21 cellular contexts compared by ENCODE assay signal in the genomic region with DNA sequence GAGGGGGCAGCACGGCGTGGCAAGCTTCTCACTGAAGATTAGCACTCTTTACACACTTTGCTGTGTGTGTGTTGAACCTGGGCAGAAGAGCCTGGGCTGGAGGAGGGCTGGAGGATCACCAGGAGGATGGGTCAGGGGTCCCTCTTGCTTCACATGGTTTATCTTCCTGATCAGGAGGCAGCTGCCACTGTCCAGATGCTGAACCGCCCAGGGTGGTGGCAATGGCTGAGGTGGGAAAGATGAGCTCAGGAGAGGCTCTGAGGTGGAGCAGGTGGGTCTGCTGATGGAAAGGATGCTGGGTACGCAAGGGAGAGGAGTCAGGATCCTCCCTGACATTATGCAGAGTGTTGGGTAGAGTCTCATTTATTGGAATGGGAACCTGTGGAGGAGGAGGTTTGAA.
A peak's percentile ranks its signal among the peaks of the same experiment; 100 is the strongest.
DNase-seq lines count a peak whose midpoint lies in the region; ATAC-seq, FAIRE-seq and TF ChIP-seq lines count a peak whose summit lies in the region.
"Had no signal": no experiment of that assay in that cellular context is flagged by ENCODE, and none has a peak within 500 bp of the region (broad histone marks: within the 10 kb centered on the region; RNA-seq: fewer than 3 reads in every experiment).

No MANE protein-coding gene starts in this region.

- 6% methylated on average over 4 of the region's 4 CpGs for WGBS in HepG2 (ENCODE audit: low lambda C conversion rate)
- 73% methylated on average over 4 of the region's 4 CpGs for WGBS in right lobe of liver (ENCODE audit: insufficient coverage, low coverage, low lambda C conversion rate, missing lambda C conversion rate)
- 47% methylated on average over 4 of the region's 4 CpGs for WGBS in GM12878 (ENCODE audit: insufficient coverage, insufficient replicate concordance, low lambda C conversion rate, missing lambda C conversion rate)

- H3K36me3 Mint-ChIP-seq in nephron progenitor cell (ENCODE audit: low read depth): no peaks in the 10 kb centered on the region
- H3K36me3 Mint-ChIP-seq: CD4-positive, alpha-beta memory T cell; IgD-negative memory B cell had no signal

- POLR2A ChIA-PET in HepG2 (lab: Yijun Ruan, JAX): no interaction called here
- POLR2A ChIA-PET in GM12878 (lab: Charles Lee): no interaction called here

- BruUV-seq in HepG2 (replicated peaks; lab: Mats Ljungman, UMichigan) (no TSS peak), GM12878 (replicated peaks; lab: Mats Ljungman, UMichigan) (no TSS peak)

- no peak overlapping the region for H3K4me3 Mint-ChIP-seq in nephron progenitor cell
- H3K4me3 Mint-ChIP-seq: CD4-positive, alpha-beta memory T cell; IgD-negative memory B cell had no signal

- no peaks in the 10 kb centered on the region for H3K36me3 ChIP-seq in HepG2 (replicated peaks in 1 of 2; ENCODE audit: control insufficient read depth in 1 of 2, insufficient read depth in 2 of 2, low read length in 2 of 2)
- H3K36me3 ChIP-seq in right lobe of liver: no peaks in the 10 kb centered on the region
- H3K36me3 ChIP-seq in GM12878 (ENCODE audit: control insufficient read depth in 2 of 2, insufficient read depth in 2 of 2, low read length in 1 of 2): no peaks in the 10 kb centered on the region
- H3K36me3 ChIP-seq in upper lobe of right lung: no peaks in the 10 kb centered on the region
- H3K36me3 ChIP-seq: BE2C, HAP-1 had no signal

- intact Hi-C loops in HepG2 (cut with micrococcal nuclease; ENCODE audit: unreplicated experiment) (no loop called here), right lobe of liver (cut with DNase I) (no loop called here), GM12878 (cut with micrococcal nuclease; ENCODE audit: unreplicated experiment) (no loop called here), upper lobe of right lung (cut with DNase I) (no loop called here)

- TF ChIP-seq POLR2A in HepG2 (IDR thresholded peaks at IDR 0.05; ENCODE audit: insufficient read depth in 1 of 2, low read depth in 2 of 2, low read length in 2 of 2): no peak
- no peak for TF ChIP-seq POLR2A in right lobe of liver (IDR thresholded peaks at IDR 0.05)
- TF ChIP-seq POLR2A in GM12878 (IDR thresholded peaks at IDR 0.05; ENCODE audit: low read depth, low read length): no peak

- ATAC-seq in HepG2: no peak
- ATAC-seq in right lobe of liver: no peak
- ATAC-seq in GM12878: no peak
- peak; percentile 12 for ATAC-seq in upper lobe of right lung

- no peak for TF ChIP-seq EP300 in HepG2 (IDR thresholded peaks at IDR 0.05; ENCODE audit: low read depth in 2 of 2, low read length in 2 of 2)
- no peak for TF ChIP-seq EP300 in HepG2 (CRISPR knock-in tag; IDR thresholded peaks at IDR 0.05; ENCODE audit: borderline replicate concordance)
- TF ChIP-seq EP300 in GM12878 (IDR thresholded peaks at IDR 0.05; ENCODE audit: borderline replicate concordance in 1 of 2, control insufficient read depth in 1 of 2, low read depth in 2 of 2, low read length in 2 of 2): no peak

- H3K9me3 Mint-ChIP-seq in nephron progenitor cell: no peaks in the 10 kb centered on the region

- H3K9ac ChIP-seq in HepG2 (ENCODE audit: insufficient read depth, low read depth, low read length): no peak overlapping the region
- no peak overlapping the region for H3K9ac ChIP-seq in GM12878 (ENCODE audit: control insufficient read depth, insufficient read depth, low read length)

- H3K27me3 Mint-ChIP-seq in nephron progenitor cell (ENCODE audit: low read depth, poor library complexity): no peaks in the 10 kb centered on the region

- H3K27me3 ChIP-seq in HepG2 (ENCODE audit: control insufficient read depth in 1 of 2, insufficient read depth in 2 of 2, low read length in 2 of 2) (peaks cover 0 to under 1% of the 10 kb centered on the region in 2 experiments; a peak in 1 of 5 replicates), right lobe of liver (no peaks in the 10 kb centered on the region), GM12878 (replicated peaks in 1 of 2; ENCODE audit: control insufficient read depth in 2 of 2, insufficient read depth in 2 of 2, low read length in 1 of 2) (peaks cover 0 to 2% of the 10 kb centered on the region in 2 experiments; a peak in 1 of 4 replicates), upper lobe of right lung (no peaks in the 10 kb centered on the region)
- H3K27me3 ChIP-seq: BE2C had no signal

- peaks cover 13% of the 10 kb centered on the region for H3K4me1 Mint-ChIP-seq in nephron progenitor cell
- H3K4me1 Mint-ChIP-seq: CD4-positive, alpha-beta memory T cell; IgD-negative memory B cell had no signal

- H3K79me2 ChIP-seq in HepG2 (ENCODE audit: insufficient read depth, low read length) (no peaks in the 10 kb centered on the region), GM12878 (ENCODE audit: control insufficient read depth, insufficient read depth, low read length) (no peaks in the 10 kb centered on the region)

- H3K9me3 ChIP-seq in HepG2 (ENCODE audit: low read length) (no peaks in the 10 kb centered on the region), right lobe of liver (no peaks in the 10 kb centered on the region), GM12878 (replicated peaks; ENCODE audit: control insufficient read depth, insufficient read depth, low read length) (no peaks in the 10 kb centered on the region), upper lobe of right lung (no peaks in the 10 kb centered on the region)
- H3K9me3 ChIP-seq: BE2C, HAP-1 had no signal

- H3K4me1 ChIP-seq in HepG2 (ENCODE audit: insufficient read depth, low read length): no peaks in the 10 kb centered on the region
- H3K4me1 ChIP-seq in right lobe of liver: no peaks in the 10 kb centered on the region
- no peaks in the 10 kb centered on the region for H3K4me1 ChIP-seq in GM12878 (ENCODE audit: control insufficient read depth, insufficient read depth, low read length)
- H3K4me1 ChIP-seq in upper lobe of right lung: no peaks in the 10 kb centered on the region
- H3K4me1 ChIP-seq: HAP-1 had no signal

- peak overlapping the region; percentile 43 for H3K27ac Mint-ChIP-seq in nephron progenitor cell
- H3K27ac Mint-ChIP-seq: CD4-positive, alpha-beta memory T cell; IgD-negative memory B cell had no signal

- RAD21 ChIA-PET in GM12878 (lab: Charles Lee; ENCODE audit: unreplicated experiment): no interaction called here

- H4K20me1 ChIP-seq in HepG2 (ENCODE audit: insufficient read depth, low read length): no peaks in the 10 kb centered on the region
- no peaks in the 10 kb centered on the region for H4K20me1 ChIP-seq in GM12878 (ENCODE audit: control insufficient read depth, insufficient read depth)

- TF ChIP-seq CTCF in HepG2 (CRISPR knock-in tag; IDR thresholded peaks at IDR 0.05) (no peak), right lobe of liver (IDR thresholded peaks at IDR 0.05) (no peak), GM12878 (IDR thresholded peaks at IDR 0.05 in 2 of 3, conservative IDR thresholded peaks at IDR 0.05 in 1 of 3; ENCODE audit: control insufficient read depth in 2 of 3, extremely low read depth in 1 of 3, insufficient read depth in 1 of 3, low read depth in 3 of 3, low read length in 3 of 3) (no peak), nephron progenitor cell (IDR thresholded peaks at IDR 0.05) (no peak), upper lobe of right lung (IDR thresholded peaks at IDR 0.05) (no peak), coronary artery (IDR thresholded peaks at IDR 0.05) (no peak)

- H3K4me3 ChIP-seq in HepG2 (replicated peaks in 1 of 3; ENCODE audit: insufficient read depth in 1 of 3, low read depth in 2 of 3, low read length in 3 of 3) (no peak overlapping the region), right lobe of liver (no peak overlapping the region), GM12878 (no peak overlapping the region), upper lobe of right lung (no peak overlapping the region), coronary artery (no peak overlapping the region)
- H3K4me3 ChIP-seq: HAP-1 had no signal

- CTCF ChIA-PET in HepG2 (lab: Yijun Ruan, JAX; ENCODE audit: low intra/inter-chr PET ratio, low total read pairs): no interaction called here
- CTCF ChIA-PET in GM12878 (lab: Yijun Ruan, JAX): no interaction called here

- no peak overlapping the region for H3K4me2 ChIP-seq in HepG2 (ENCODE audit: low read depth, low read length)
- no peak overlapping the region for H3K4me2 ChIP-seq in GM12878 (ENCODE audit: control insufficient read depth, insufficient read depth)

- H3K27ac ChIP-seq in HepG2 (ENCODE audit: extremely low read length, insufficient read depth, low read length) (no peak overlapping the region), right lobe of liver (no peak overlapping the region), GM12878 (ENCODE audit: control insufficient read depth, insufficient read depth) (no peak overlapping the region), upper lobe of right lung (no peak overlapping the region), coronary artery (no peak overlapping the region)
- H3K27ac ChIP-seq: C4-2B had no signal

- in situ Hi-C loops in HepG2 (cut with HindIII; ENCODE audit: extremely low pct_ligation_motif_present, low pct_unique_long_range_greater_than_20kb) (no loop called here), GM12878 (cut with MboI) (no loop called here)

- SMC1A ChIA-PET in GM12878 (lab: Charles Lee; ENCODE audit: uncharacterized antibody, unreplicated experiment): no interaction called here

- no peak for TF ChIP-seq RAD21 in HepG2 (CRISPR knock-in tag; IDR thresholded peaks at IDR 0.05)
- TF ChIP-seq RAD21 in GM12878 (IDR thresholded peaks at IDR 0.05; ENCODE audit: insufficient read depth, low read depth, low read length): no peak

- FAIRE-seq in HepG2 (lab: Jason Lieb, UNC): no peak
- FAIRE-seq in GM12878 (lab: Jason Lieb, UNC): no peak
- FAIRE-seq: D721Med, H1 had no signal

- no peak for DNase-seq in HepG2 (ENCODE audit: low spot score)
- DNase-seq in right lobe of liver: no peak
- DNase-seq in GM12878 (ENCODE audit: low read depth, low spot score): no peak
- DNase-seq in nephron progenitor cell: no peak
- DNase-seq in upper lobe of right lung: no peak
- no peak for DNase-seq in HuH-7 (ENCODE audit: low spot score)
- no peak for DNase-seq in coronary artery (ENCODE audit: low spot score)
- no peak for DNase-seq in AG08395 (ENCODE audit: low spot score)
- DNase-seq: 8988T; ACHN; BE2C; CD4-positive, alpha-beta memory T cell; DMS153; DMS79 treated with DMSO at 0.1 percent for 48 hours; EL; GDM1 had no signal

- H2AFZ ChIP-seq in HepG2 (ENCODE audit: low read length) (no peak overlapping the region), GM12878 (ENCODE audit: control insufficient read depth, low read depth, low read length) (no peak overlapping the region)

TF ChIP-seq in HepG2, 621 proteins besides CTCF, POLR2A, EP300 and RAD21 (continues in another document):
- TF ChIP-seq ARNTL (CRISPR knock-in tag; IDR thresholded peaks at IDR 0.05) (no peak), MYC (CRISPR knock-in tag; IDR thresholded peaks at IDR 0.05; ENCODE audit: borderline replicate concordance) (no peak), ELF4 (CRISPR knock-in tag; IDR thresholded peaks at IDR 0.05; ENCODE audit: borderline replicate concordance) (no peak)

Comparison
In these comparisons a context has a peak if more than half of its experiments do, and no peak if none do; other contexts are left out.
1. Of the 75 proteins assayed by ChIP-seq in both HepG2 and GM12878: peak only in HepG2: none; only in GM12878: none; in both: REST; in neither: 74.